In genomic region chr4:92304636-92305035, GRCh38 we compare ENCODE assay signal across 11 cellular contexts. TPM values are rescaled to one million over a fixed set of nuclear protein-coding genes. Genes with fewer than 3 reads are reported as not detected.
DNase-seq lines count a peak whose midpoint lies in the region; ATAC-seq, FAIRE-seq and TF ChIP-seq lines count a peak whose summit lies in the region.
"Had no signal": no experiment of that assay in that cellular context is flagged by ENCODE, and none has a peak within 500 bp of the region (broad histone marks: within the 10 kb centered on the region; RNA-seq: fewer than 3 reads in every experiment).

No MANE protein-coding gene starts in this region.

- no peaks in the 10 kb centered on the region for H3K9me3 ChIP-seq in PC-3 (ENCODE audit: low read length)
- no peaks in the 10 kb centered on the region for H3K9me3 ChIP-seq in CD4-positive, alpha-beta T cell (ENCODE audit: control insufficient read depth, low read length)
- no peaks in the 10 kb centered on the region for H3K9me3 ChIP-seq in HepG2 (ENCODE audit: low read length)

- DNase-seq in GM03348 (ENCODE audit: low spot score), result peak; percentile 2
- no peak for DNase-seq in PC-3
- DNase-seq in glomerular visceral epithelial cell (ENCODE audit: extremely low spot score), result peak; percentile 9
- no peak for DNase-seq in retinal pigment epithelial cell (ENCODE audit: low read depth)
- no peak for DNase-seq in NCI-H1436 (lab: John Stamatoyannopoulos, UW)
- DNase-seq in CD4-positive, alpha-beta T cell, result no peak
- DNase-seq in HepG2 (ENCODE audit: low spot score), result no peak
- DNase-seq in GM19239 (ENCODE audit: insufficient read length, low spot score), result no peak
- DNase-seq: activated T-cell treated with anti-CD3 and anti-CD28 coated beads for 4 hours had no signal

- ATAC-seq in PC-3, result no peak
- no peak for ATAC-seq in CD4-positive, alpha-beta T cell (ENCODE audit: poor library complexity)
- ATAC-seq in HepG2, result no peak

- TF ChIP-seq CTCF in PC-3 (conservative IDR thresholded peaks at IDR 0.05; ENCODE audit: low read depth, low read length) (no peak), retinal pigment epithelial cell (conservative IDR thresholded peaks at IDR 0.05; ENCODE audit: low read depth, low read length) (no peak), HepG2 (CRISPR knock-in tag; IDR thresholded peaks at IDR 0.05) (no peak)
- TF ChIP-seq CTCF in CD4-positive, alpha-beta T cell (IDR thresholded peaks at IDR 0.05), result no peak

- H3K4me2 ChIP-seq in PC-3 (ENCODE audit: low read length) (peak overlapping the region; percentile 95), HepG2 (ENCODE audit: low read depth, low read length) (no peak overlapping the region)

- H3K4me3 ChIP-seq in PC-3 (ENCODE audit: low read length) (peak overlapping the region; percentile 80), retinal pigment epithelial cell (ENCODE audit: low read length) (peak overlapping the region; percentile 67), HepG2 (replicated peaks in 1 of 3; ENCODE audit: insufficient read depth in 1 of 3, low read depth in 2 of 3, low read length in 3 of 3) (no peak overlapping the region)

- no peak for TF ChIP-seq POLR2A in HepG2 (IDR thresholded peaks at IDR 0.05; ENCODE audit: insufficient read depth in 1 of 2, low read depth in 2 of 2, low read length in 2 of 2)

- peak overlapping the region; percentile 92 for H2AFZ ChIP-seq in PC-3 (ENCODE audit: low read length)
- H2AFZ ChIP-seq in HepG2 (ENCODE audit: low read length), result no peak overlapping the region

- no peak for TF ChIP-seq RAD21 in HepG2 (CRISPR knock-in tag; IDR thresholded peaks at IDR 0.05)

- BruUV-seq in PC-3 (replicated peaks; lab: Mats Ljungman, UMichigan) (no TSS peak), HepG2 (replicated peaks; lab: Mats Ljungman, UMichigan) (no TSS peak)

- H3K4me1 ChIP-seq in PC-3 (ENCODE audit: insufficient read depth, low read length) (peaks cover 11% of the 10 kb centered on the region; the same call in 1 of the 2 replicates), HepG2 (ENCODE audit: insufficient read depth, low read length) (no peaks in the 10 kb centered on the region)

- H3K27me3 ChIP-seq in PC-3 (ENCODE audit: low read length) (no peaks in the 10 kb centered on the region), HepG2 (ENCODE audit: control insufficient read depth in 1 of 2, insufficient read depth in 2 of 2, low read length in 2 of 2) (peaks cover 0 to 8% of the 10 kb centered on the region in 2 experiments; a peak in 1 of 5 replicates)
- H3K27me3 ChIP-seq in CD4-positive, alpha-beta T cell (ENCODE audit: control insufficient read depth, insufficient read depth, low read length), result peaks cover 37% of the 10 kb centered on the region

- peaks cover 50% of the 10 kb centered on the region for H3K27me3 Mint-ChIP-seq in CD4-positive, alpha-beta T cell

- H3K27ac Mint-ChIP-seq in CD4-positive, alpha-beta T cell, result no peak overlapping the region

- intact Hi-C loops in PC-3 (cut with micrococcal nuclease), result loop anchor here (2.0 to 10.0 kb wide), 7 partner anchors 70 to 1990 kb away; no protein-coding TSS in a partner anchor
- intact Hi-C loops in CD4-positive, alpha-beta T cell (cut with DNase I, micrococcal nuclease), result no loop called here
- intact Hi-C loops in HepG2 (cut with micrococcal nuclease; ENCODE audit: unreplicated experiment), result no loop called here

- 31% methylated on average over 18 of the region's 18 CpGs for WGBS in HepG2 (ENCODE audit: low lambda C conversion rate)

- H4K20me1 ChIP-seq in PC-3 (ENCODE audit: low read length) (no peaks in the 10 kb centered on the region), HepG2 (ENCODE audit: insufficient read depth, low read length) (no peaks in the 10 kb centered on the region)

- H3K36me3 Mint-ChIP-seq in CD4-positive, alpha-beta T cell (ENCODE audit: low read depth), result no peaks in the 10 kb centered on the region

- in situ Hi-C loops in HepG2 (cut with HindIII; ENCODE audit: extremely low pct_ligation_motif_present, low pct_unique_long_range_greater_than_20kb), result no loop called here

- no peaks in the 10 kb centered on the region for H3K9me2 ChIP-seq in PC-3 (replicated peaks; ENCODE audit: low read length)

- H3K9ac ChIP-seq in PC-3 (ENCODE audit: low read length), result peak overlapping the region; percentile 48; the same call in 1 of the 2 replicates
- no peak overlapping the region for H3K9ac ChIP-seq in HepG2 (ENCODE audit: insufficient read depth, low read depth, low read length)

- FAIRE-seq in HepG2 (lab: Jason Lieb, UNC) (no peak), GM19239 (lab: Jason Lieb, UNC) (no peak)
- FAIRE-seq: GM18507 had no signal

- no peak for TF ChIP-seq EP300 in HepG2 (IDR thresholded peaks at IDR 0.05; ENCODE audit: low read depth in 2 of 2, low read length in 2 of 2)
- TF ChIP-seq EP300 in HepG2 (CRISPR knock-in tag; IDR thresholded peaks at IDR 0.05; ENCODE audit: borderline replicate concordance), result no peak

- H3F3A ChIP-seq in PC-3 (ENCODE audit: low read length, unreplicated experiment), result no peaks in the 10 kb centered on the region

- CTCF ChIA-PET in PC-3 (lab: Charles Lee) (interaction anchor here (0.7 kb wide), 1 partner anchor 260 kb away, joined by 4 read pairs; no protein-coding TSS in a partner anchor), HepG2 (lab: Yijun Ruan, JAX; ENCODE audit: low intra/inter-chr PET ratio, low total read pairs) (no interaction called here)
- CTCF ChIA-PET in CD4-positive, alpha-beta T cell (lab: Charles Lee), result no interaction called here

- H3K79me2 ChIP-seq in PC-3 (ENCODE audit: low read length), result no peaks in the 10 kb centered on the region
- no peaks in the 10 kb centered on the region for H3K79me2 ChIP-seq in HepG2 (ENCODE audit: insufficient read depth, low read length)

- H3K4me3 Mint-ChIP-seq in CD4-positive, alpha-beta T cell, result no peak overlapping the region

- H3K27ac ChIP-seq in PC-3 (ENCODE audit: low read length) (no peak overlapping the region), HepG2 (ENCODE audit: extremely low read length, insufficient read depth, low read length) (no peak overlapping the region)
- no peak overlapping the region for H3K27ac ChIP-seq in CD4-positive, alpha-beta T cell (ENCODE audit: low read depth, low read length)

- H3K36me3 ChIP-seq in PC-3 (ENCODE audit: low read depth, low read length) (no peaks in the 10 kb centered on the region), HepG2 (replicated peaks in 1 of 2; ENCODE audit: control insufficient read depth in 1 of 2, insufficient read depth in 2 of 2, low read length in 2 of 2) (no peaks in the 10 kb centered on the region)

- H3K4me1 Mint-ChIP-seq in CD4-positive, alpha-beta T cell (ENCODE audit: low read depth), result no peaks in the 10 kb centered on the region

- POLR2A ChIA-PET in PC-3 (lab: Charles Lee; ENCODE audit: unreplicated experiment) (no interaction called here), HepG2 (lab: Yijun Ruan, JAX) (no interaction called here)
- POLR2A ChIA-PET in CD4-positive, alpha-beta T cell (lab: Charles Lee), result no interaction called here

- H3K9me3 Mint-ChIP-seq in CD4-positive, alpha-beta T cell, result no peaks in the 10 kb centered on the region

TF ChIP-seq in HepG2, 621 proteins besides CTCF, POLR2A, EP300 and RAD21 (continues in another document):
- no peak for TF ChIP-seq MXD3 (CRISPR knock-in tag; IDR thresholded peaks at IDR 0.05)
- TF ChIP-seq DDIT3 (CRISPR knock-in tag; IDR thresholded peaks at IDR 0.05), result no peak
- TF ChIP-seq ZNF781 (CRISPR knock-in tag; IDR thresholded peaks at IDR 0.05; ENCODE audit: borderline replicate concordance, not compliant biosample characterization), result no peak
- no peak for TF ChIP-seq FIP1L1 (IDR thresholded peaks at IDR 0.05; ENCODE audit: borderline replicate concordance, insufficient read depth, low read depth, low read length)
- no peak for TF ChIP-seq FOXA3 (CRISPR knock-in tag; IDR thresholded peaks at IDR 0.05)
- TF ChIP-seq TARDBP (CRISPR knock-in tag; IDR thresholded peaks at IDR 0.05), result no peak
- TF ChIP-seq CREBL2 (CRISPR knock-in tag; IDR thresholded peaks at IDR 0.05; ENCODE audit: borderline replicate concordance), result no peak
- no peak for TF ChIP-seq ZNF138 (CRISPR knock-in tag; IDR thresholded peaks at IDR 0.05; ENCODE audit: low read depth)

RNA-seq across cellular contexts. Expression of gene GRID2, which starts 0.9 kb away (rescaled TPM):
- 2.2 and 3.5 TPM in 2 replicates for total RNA-seq in PC-3 (2014; rRNA removed)
- not detected for total RNA-seq in CD4-positive, alpha-beta T cell
- total RNA-seq in HepG2 (2016; rRNA removed; fragmentation: Illumina TruSeq; extraction: Trizol), result not detected in 2 replicates
- not detected in 2 replicates for total RNA-seq in HepG2 (2016; cell fraction: cytosol; rRNA removed; fragmentation: Illumina TruSeq; extraction: Trizol; ENCODE audit: low read depth)
- not detected in 2 replicates for total RNA-seq in HepG2 (2016; cell fraction: insoluble cytoplasmic fraction; rRNA removed; fragmentation: Illumina TruSeq; extraction: Trizol)
- total RNA-seq in HepG2 (2016; cell fraction: membrane; rRNA removed; fragmentation: Illumina TruSeq; extraction: Trizol), result not detected in 2 replicates
- total RNA-seq in HepG2 (2016; cell fraction: nucleus; rRNA removed; fragmentation: Illumina TruSeq; extraction: Trizol), result not detected in 2 replicates
- polyA plus RNA-seq in HepG2 (2011; rRNA removed), result not detected in 2 replicates
- polyA plus RNA-seq in HepG2 (2011; cell fraction: cytosol; rRNA removed), result not detected in 2 replicates
- polyA plus RNA-seq in HepG2 (2011; cell fraction: nucleus; rRNA removed), result not detected in 2 replicates
- not detected in 2 replicates for polyA plus RNA-seq in HepG2 (2012)
- not detected in 2 replicates for polyA plus RNA-seq in HepG2 (2016; cell fraction: cytosol; fragmentation: Illumina TruSeq; extraction: Trizol; ENCODE audit: low read depth)
- polyA plus RNA-seq in HepG2 (2016; cell fraction: insoluble cytoplasmic fraction; fragmentation: Illumina TruSeq; extraction: Trizol; ENCODE audit: low read depth), result not detected in 2 replicates
- polyA plus RNA-seq in HepG2 (2016; cell fraction: membrane; fragmentation: Illumina TruSeq; extraction: Trizol; ENCODE audit: low read depth), result not detected in 2 replicates
- not detected in 2 replicates for polyA plus RNA-seq in HepG2 (2016; cell fraction: nucleus; fragmentation: Illumina TruSeq; extraction: Trizol; ENCODE audit: insufficient read depth, low read depth)
- polyA minus RNA-seq in HepG2 (2011; rRNA and poly(A)+ RNA removed; ENCODE audit: low replicate concordance), result not detected in 2 replicates
- polyA minus RNA-seq in HepG2 (2011; cell fraction: cytosol; rRNA and poly(A)+ RNA removed), result not detected in 2 replicates
- not detected in 2 replicates for polyA minus RNA-seq in HepG2 (2011; cell fraction: nucleus; rRNA and poly(A)+ RNA removed)
- total RNA-seq: glomerular endothelial cell had no signal

Comparison
In these comparisons a context has a peak if more than half of its experiments do, and no peak if none do; other contexts are left out.
1. DNase-seq: peak in GM03348 (single experiment) and glomerular visceral epithelial cell (single experiment); none in PC-3 (single experiment), retinal pigment epithelial cell (single experiment), NCI-H1436 (single experiment), CD4-positive, alpha-beta T cell (0 of 10), HepG2 (single experiment) and GM19239 (single experiment).
2. H3K4me3 ChIP-seq: peak in PC-3 (single experiment) and retinal pigment epithelial cell (single experiment); none in HepG2 (0 of 3).